Comparison of ENCODE assay signal across 20 cellular contexts in the genomic region with DNA sequence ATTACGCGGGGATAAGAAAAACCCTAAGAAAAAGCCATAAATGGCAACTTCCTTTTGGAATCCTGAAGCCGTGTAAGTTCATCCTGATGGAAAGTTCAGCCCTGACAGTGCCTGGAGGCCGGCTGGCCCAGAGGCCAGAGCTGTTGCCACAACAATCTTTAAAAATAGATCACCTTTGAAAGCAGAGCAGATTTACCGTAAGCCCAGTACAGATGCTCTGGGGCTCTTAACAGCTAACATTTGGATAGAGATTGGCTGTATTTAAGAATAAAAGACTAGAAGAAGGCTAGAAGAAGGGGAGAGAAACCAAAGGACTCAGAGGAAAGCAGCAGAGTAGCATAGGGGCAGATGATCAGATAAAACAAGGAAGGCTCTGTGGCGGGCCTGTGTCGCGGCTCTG.
DNase-seq lines count a peak whose midpoint lies in the region; ATAC-seq and TF ChIP-seq lines count a peak whose summit lies in the region.
"Had no signal": no experiment of that assay in that cellular context is flagged by ENCODE, and none has a peak within 500 bp of the region (broad histone marks: within the 10 kb centered on the region; RNA-seq: fewer than 3 reads in every experiment).

No MANE protein-coding gene starts in this region.

- TF ChIP-seq CTCF in ascending aorta (IDR thresholded peaks at IDR 0.05) (no peak), cardiac muscle cell (IDR thresholded peaks at IDR 0.05; ENCODE audit: low read depth, low read length) (no peak), nephron (IDR thresholded peaks at IDR 0.05; ENCODE audit: unreplicated experiment in 3 of 3) (no peak), thoracic aorta (IDR thresholded peaks at IDR 0.05) (no peak), BE2C (IDR thresholded peaks at IDR 0.05; ENCODE audit: low read depth, low read length) (no peak)

- peaks cover 16% of the 10 kb centered on the region for H3K4me1 Mint-ChIP-seq in nephron
- H3K4me1 Mint-ChIP-seq: activated CD4-positive, alpha-beta T cell treated with anti-CD3 and anti-CD28 coated beads for 36 hours had no signal

- DNase-seq in ascending aorta (ENCODE audit: low spot score in 2 of 2), result no peak
- peak in 1 of 2 donors; percentile 34 for DNase-seq in cardiac muscle cell (ENCODE audit: low read depth in 1 of 2, low spot score in 1 of 2)
- DNase-seq in thoracic aorta (ENCODE audit: low spot score), result no peak
- no peak for DNase-seq in BE2C
- no peak for DNase-seq in NCI-H2107 (lab: John Stamatoyannopoulos, UW)
- DNase-seq: activated CD4-positive, alpha-beta T cell treated with anti-CD3 and anti-CD28 coated beads for 36 hours; brain microvascular endothelial cell; KBM-7; left lung; MV-4-11; naive B cell; NCI-H1930; posterior cingulate gyrus; RPMI8226; spleen had no signal

- H3K27ac ChIP-seq in ascending aorta (peak overlapping the region; percentile 49), cardiac muscle cell (peak overlapping the region; percentile 92), thoracic aorta (peak overlapping the region; percentile 59 to 62)
- H3K27ac ChIP-seq: brain microvascular endothelial cell, left lung, spleen had no signal

- no peaks in the 10 kb centered on the region for H3K9me3 ChIP-seq in ascending aorta
- H3K9me3 ChIP-seq in cardiac muscle cell (ENCODE audit: low read depth), result no peaks in the 10 kb centered on the region
- H3K9me3 ChIP-seq in thoracic aorta, result no peaks in the 10 kb centered on the region
- no peaks in the 10 kb centered on the region for H3K9me3 ChIP-seq in BE2C
- H3K9me3 ChIP-seq: left lung, spleen had no signal

- H3K9me3 Mint-ChIP-seq in nephron, result no peaks in the 10 kb centered on the region
- H3K9me3 Mint-ChIP-seq: dendritic cell treated with granulocyte-macrophage colony-stimulating factor and Interleukin-4, amounts not matched to agents 40 ng/mL and 50 ng/mL, for 4 days; naive B cell had no signal

- no peaks in the 10 kb centered on the region for H3K27me3 Mint-ChIP-seq in nephron (ENCODE audit: low read depth)
- H3K27me3 Mint-ChIP-seq: activated CD4-positive, alpha-beta T cell treated with anti-CD3 and anti-CD28 coated beads for 36 hours; dendritic cell treated with granulocyte-macrophage colony-stimulating factor and Interleukin-4, amounts not matched to agents 40 ng/mL and 50 ng/mL, for 4 days; naive B cell had no signal

- ATAC-seq in thoracic aorta (ENCODE audit: insufficient number of reproducible peaks, low FRiP score, low read depth), result no peak
- no peak for ATAC-seq in HG02884 (IDR thresholded peaks at IDR 0.05; ENCODE audit: unreplicated experiment)
- no peak for ATAC-seq in HG02623 (IDR thresholded peaks at IDR 0.05; ENCODE audit: unreplicated experiment)
- ATAC-seq: activated CD4-positive, alpha-beta T cell treated with anti-CD3 and anti-CD28 coated beads for 36 hours; left lung had no signal

- H3K27me3 ChIP-seq in ascending aorta (no peaks in the 10 kb centered on the region), cardiac muscle cell (no peaks in the 10 kb centered on the region), thoracic aorta (replicated peaks; ENCODE audit: insufficient read depth) (no peaks in the 10 kb centered on the region), BE2C (no peaks in the 10 kb centered on the region)
- H3K27me3 ChIP-seq: brain microvascular endothelial cell, left lung, spleen had no signal

- intact Hi-C loops in ascending aorta (cut with DNase I), result loop anchor here (2.0 to 5.0 kb wide), 3 partner anchors 42 to 67 kb away; a partner anchor contains a TSS

- H3K4me1 ChIP-seq in ascending aorta (peaks cover 1 to 21% of the 10 kb centered on the region in 2 donors), cardiac muscle cell (ENCODE audit: low read depth) (peaks cover 26% of the 10 kb centered on the region), thoracic aorta (ENCODE audit: control insufficient read depth in 1 of 2, low read depth in 2 of 2) (peaks cover 8 to 53% of the 10 kb centered on the region in 2 donors), BE2C (peaks cover 10% of the 10 kb centered on the region)
- H3K4me1 ChIP-seq: left lung, spleen had no signal

- H3K27ac Mint-ChIP-seq in nephron, result peak overlapping the region; percentile 23 to 73 (median 62)
- H3K27ac Mint-ChIP-seq: activated CD4-positive, alpha-beta T cell treated with anti-CD3 and anti-CD28 coated beads for 36 hours; activated naive CD8-positive, alpha-beta T cell; dendritic cell treated with granulocyte-macrophage colony-stimulating factor and Interleukin-4, amounts not matched to agents 40 ng/mL and 50 ng/mL, for 4 days had no signal

- H3K36me3 Mint-ChIP-seq in nephron (ENCODE audit: low read depth), result peaks cover 32% of the 10 kb centered on the region
- H3K36me3 Mint-ChIP-seq: activated naive CD8-positive, alpha-beta T cell; naive B cell had no signal

- no peak overlapping the region for H3K4me3 ChIP-seq in ascending aorta
- H3K4me3 ChIP-seq in cardiac muscle cell, result no peak overlapping the region
- no peak overlapping the region for H3K4me3 ChIP-seq in thoracic aorta
- no peak overlapping the region for H3K4me3 ChIP-seq in BE2C (ENCODE audit: low read depth, low read length)
- H3K4me3 ChIP-seq: left lung, spleen had no signal

- H3K36me3 ChIP-seq in ascending aorta, result peaks cover 3 to 9% of the 10 kb centered on the region in 2 donors
- H3K36me3 ChIP-seq in cardiac muscle cell, result no peaks in the 10 kb centered on the region
- H3K36me3 ChIP-seq in thoracic aorta, result no peaks in the 10 kb centered on the region
- no peaks in the 10 kb centered on the region for H3K36me3 ChIP-seq in BE2C
- H3K36me3 ChIP-seq: left lung had no signal

- H3K4me3 Mint-ChIP-seq in nephron, result no peak overlapping the region
- H3K4me3 Mint-ChIP-seq: activated CD4-positive, alpha-beta T cell treated with anti-CD3 and anti-CD28 coated beads for 36 hours; activated naive CD8-positive, alpha-beta T cell; dendritic cell treated with granulocyte-macrophage colony-stimulating factor and Interleukin-4, amounts not matched to agents 40 ng/mL and 50 ng/mL, for 4 days; naive B cell had no signal
